Comparison of ENCODE assay signal across 8 cellular contexts in the genomic region with DNA sequence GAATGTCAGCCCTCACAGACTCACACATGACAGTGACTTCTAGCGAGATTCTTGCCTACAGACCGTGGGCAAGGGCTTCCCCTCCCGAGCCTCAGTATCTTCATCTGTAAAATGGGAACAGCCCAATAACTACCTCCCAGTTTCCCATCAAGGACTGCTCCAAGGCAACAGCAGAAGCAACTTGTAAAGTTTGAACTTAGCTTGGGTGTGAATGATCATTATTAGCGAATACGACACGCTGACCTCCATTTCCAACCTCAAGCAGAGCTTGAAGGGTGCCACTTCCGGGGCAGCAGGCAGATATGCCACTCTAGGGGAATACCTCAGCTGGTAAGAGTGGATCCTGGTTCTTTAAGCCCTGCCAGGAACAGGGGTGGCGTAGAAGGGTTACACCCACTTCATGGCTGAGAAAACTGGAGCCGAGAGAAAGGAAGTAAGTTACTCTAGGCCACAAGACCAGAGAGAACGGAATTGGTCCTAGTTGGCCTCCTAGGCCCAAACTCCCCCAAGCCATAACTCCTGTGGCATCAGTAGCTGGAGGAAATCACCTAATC. TPM values are rescaled to one million over a fixed set of nuclear protein-coding genes. Genes with fewer than 3 reads are reported as not detected.
A peak's percentile ranks its signal among the peaks of the same experiment; 100 is the strongest.
DNase-seq lines count a peak whose midpoint lies in the region; ATAC-seq and TF ChIP-seq lines count a peak whose summit lies in the region.

No MANE protein-coding gene starts in this region.

- H3K4me3 ChIP-seq in heart left ventricle: peak overlapping the region in 11 of 12 donors; percentile 56 to 98 (median 85)

- peak overlapping the region; percentile 98 to 100 for H3K27ac Mint-ChIP-seq in effector memory CD8-positive, alpha-beta T cell
- H3K27ac Mint-ChIP-seq in naive B cell: peak overlapping the region; percentile 87 to 99 (median 96)

- H3K27me3 ChIP-seq in heart left ventricle: no peaks in the 10 kb centered on the region

- TF ChIP-seq POLR2A in heart left ventricle (IDR thresholded peaks at IDR 0.05): no peak

- H3K4me1 ChIP-seq in heart left ventricle: peaks cover 15 to 74% (median 60%) of the 10 kb centered on the region in 12 donors

- peak in 3 of 5 donors; percentile 39 to 43 (median 40) for DNase-seq in heart left ventricle
- DNase-seq in cardiac septum (ENCODE audit: low spot score): no peak
- DNase-seq in SKM-1 (lab: John Stamatoyannopoulos, UW; ENCODE audit: unreplicated experiment): peak; percentile 48
- DNase-seq in effector memory CD8-positive, alpha-beta T cell: peak; percentile 46 to 52 (median 51)
- DNase-seq in naive B cell: peak; percentile 64
- no peak for DNase-seq in epidermal melanocyte (ENCODE audit: insufficient read length, low spot score)

- H3K9me3 ChIP-seq in heart left ventricle: no peaks in the 10 kb centered on the region

- WGBS in heart left ventricle, 4 donors: 49 to 52% (median 50%) methylated on average over 10 of the region's 10 CpGs

- H3K36me3 ChIP-seq in heart left ventricle: peaks cover 0 to 21% (median 18%) of the 10 kb centered on the region in 9 donors

- H3K27me3 Mint-ChIP-seq in effector memory CD8-positive, alpha-beta T cell: no peaks in the 10 kb centered on the region
- no peaks in the 10 kb centered on the region for H3K27me3 Mint-ChIP-seq in naive B cell

- intact Hi-C loops in heart left ventricle (cut with DNase I) (loop anchor here in 6 of 10 donors (5.0 to 10.0 kb wide), 6 partner anchors 88 to 470 kb away; a partner anchor contains a TSS), cardiac septum (cut with DNase I) (loop anchor here (5.0 kb wide), 1 partner anchor 118 kb away; a partner anchor contains a TSS)

- no peak for TF ChIP-seq CTCF in heart left ventricle (IDR thresholded peaks at IDR 0.05)

- peak overlapping the region; percentile 45 to 100 (median 96) for H3K27ac ChIP-seq in heart left ventricle

- no peaks in the 10 kb centered on the region for H3K9me3 Mint-ChIP-seq in effector memory CD8-positive, alpha-beta T cell
- no peaks in the 10 kb centered on the region for H3K9me3 Mint-ChIP-seq in naive B cell

- H3K4me1 Mint-ChIP-seq in effector memory CD8-positive, alpha-beta T cell (ENCODE audit: low read depth in 2 of 2): peaks cover 41 to 58% of the 10 kb centered on the region in 2 donors
- H3K4me1 Mint-ChIP-seq in naive B cell: peaks cover 45 to 56% (median 47%) of the 10 kb centered on the region in 3 donors

- no peak for ATAC-seq in heart left ventricle
- peak; percentile 15 for ATAC-seq in effector memory CD8-positive, alpha-beta T cell (replicated peaks)
- ATAC-seq in naive B cell (ENCODE audit: low read depth in 2 of 2): peak; percentile 3 to 6
- ATAC-seq in HG03039 (IDR thresholded peaks at IDR 0.05; ENCODE audit: unreplicated experiment): no peak
- ATAC-seq in GM21717 (IDR thresholded peaks at IDR 0.05; ENCODE audit: unreplicated experiment): no peak

- peaks cover 70% of the 10 kb centered on the region for H3K36me3 Mint-ChIP-seq in effector memory CD8-positive, alpha-beta T cell (ENCODE audit: insufficient read depth)
- H3K36me3 Mint-ChIP-seq in naive B cell: no peaks in the 10 kb centered on the region

- peak overlapping the region; percentile 96 to 98 for H3K4me3 Mint-ChIP-seq in effector memory CD8-positive, alpha-beta T cell
- peak overlapping the region; percentile 95 to 100 (median 99) for H3K4me3 Mint-ChIP-seq in naive B cell

RNA-seq across cellular contexts. Expression of a gene that starts 2.0 kb away (rescaled TPM):
- 10 to 100 TPM in 8 of 9 donors, 1 to 10 TPM in 1; 9.2 to 35.7 (median 21.0) TPM for total RNA-seq in heart left ventricle
- polyA plus RNA-seq in heart left ventricle: 10 to 100 TPM; 14.4 to 14.8 TPM
- total RNA-seq in cardiac septum: 25.4 TPM
- 1 to 10 TPM in 5 of 6 donors, under 1 TPM in 1; 0.38 to 6.1 (median 2.9) TPM for polyA plus RNA-seq in naive B cell (ENCODE audit: low read depth in 6 of 6)

RNA-seq across cellular contexts. Expression of a gene that starts 14.0 kb away (rescaled TPM):
- total RNA-seq in heart left ventricle (under 1 TPM in 4 of 9 donors, not detected in 5; 0.08 to 0.67 (median 0.40) TPM), cardiac septum (0.51 TPM)
- polyA plus RNA-seq in heart left ventricle (under 1 TPM in 1 of 2 donors, not detected in 1; 0.07 TPM), naive B cell (ENCODE audit: low read depth in 6 of 6) (not detected)

Comparison
In these comparisons a context has a peak if more than half of its experiments do, and no peak if none do; other contexts are left out.
1. DNase-seq: peak in heart left ventricle (3 of 5), SKM-1 (single experiment), effector memory CD8-positive, alpha-beta T cell (3 of 3) and naive B cell (single experiment); none in cardiac septum (single experiment) and epidermal melanocyte (single experiment).
2. ATAC-seq: peak in effector memory CD8-positive, alpha-beta T cell (single experiment) and naive B cell (2 of 2); none in heart left ventricle (0 of 4), HG03039 (single experiment) and GM21717 (single experiment).